8 cellular contexts compared by ENCODE assay signal in genomic region chr2:42089340-42089925, GRCh38. TPM values are rescaled to one million over a fixed set of nuclear protein-coding genes. Genes with fewer than 3 reads are reported as not detected.
DNase-seq lines count a peak whose midpoint lies in the region; ATAC-seq and TF ChIP-seq lines count a peak whose summit lies in the region.

No MANE protein-coding gene starts in this region.

- POLR2A ChIA-PET in CD8-positive, alpha-beta T cell (lab: Charles Lee) = no interaction called here

- H3K4me3 Mint-ChIP-seq in CD8-positive, alpha-beta T cell = no peak overlapping the region
- H3K4me3 Mint-ChIP-seq in stimulated activated naive B cell treated with anti-CD40 and anti-IgM and Interleukin-4, amounts not matched to agents 10 μg/mL and 1 μg/mL and 100 μg/mL, for 72 hours = no peak overlapping the region

- peak in 3 of 7 experiments; percentile 26 to 73 (median 60) for DNase-seq in CD8-positive, alpha-beta T cell
- DNase-seq in SHP77 treated with DMSO at 0.1 percent for 48 hours (lab: John Stamatoyannopoulos, UW) (peak; percentile 25), amniotic epithelial cell (ENCODE audit: low read depth) (peak; percentile 54), islet precursor cell (peak; percentile 87), SJCRH30 (no peak)
- DNase-seq in stimulated activated naive B cell treated with anti-CD40 and anti-IgM and Interleukin-4, amounts not matched to agents 10 μg/mL and 1 μg/mL and 100 μg/mL, for 72 hours = no peak

- no peak overlapping the region for H3K27ac Mint-ChIP-seq in CD8-positive, alpha-beta T cell
- no peak overlapping the region for H3K27ac Mint-ChIP-seq in stimulated activated naive B cell treated with anti-CD40 and anti-IgM and Interleukin-4, amounts not matched to agents 10 μg/mL and 1 μg/mL and 100 μg/mL, for 72 hours

- H3K4me1 ChIP-seq in CD8-positive, alpha-beta T cell (ENCODE audit: insufficient read depth, low read length) = no peaks in the 10 kb centered on the region
- peaks cover 47% of the 10 kb centered on the region for H3K4me1 ChIP-seq in SJCRH30

- CTCF ChIA-PET in CD8-positive, alpha-beta T cell (lab: Charles Lee) = interaction anchor here (1.0 to 15.2 kb wide), 6 partner anchors 98 to 239 kb away, joined by 3 to 366 read pairs (median 3); no protein-coding TSS in a partner anchor

- intact Hi-C loops in CD8-positive, alpha-beta T cell (cut with DNase I, micrococcal nuclease) = no loop called here

- peaks cover 5% of the 10 kb centered on the region for H3K4me1 Mint-ChIP-seq in CD8-positive, alpha-beta T cell (ENCODE audit: low read depth)
- H3K4me1 Mint-ChIP-seq in stimulated activated naive B cell treated with anti-CD40 and anti-IgM and Interleukin-4, amounts not matched to agents 10 μg/mL and 1 μg/mL and 100 μg/mL, for 72 hours = peaks cover 3 to 7% of the 10 kb centered on the region in 2 donors

- no peaks in the 10 kb centered on the region for H3K36me3 Mint-ChIP-seq in CD8-positive, alpha-beta T cell
- H3K36me3 Mint-ChIP-seq in stimulated activated naive B cell treated with anti-CD40 and anti-IgM and Interleukin-4, amounts not matched to agents 10 μg/mL and 1 μg/mL and 100 μg/mL, for 72 hours = no peaks in the 10 kb centered on the region

- no peaks in the 10 kb centered on the region for H3K36me3 ChIP-seq in CD8-positive, alpha-beta T cell (ENCODE audit: insufficient read depth, low read length)
- H3K36me3 ChIP-seq in SJCRH30 = no peaks in the 10 kb centered on the region

- no peaks in the 10 kb centered on the region for H3K9me3 ChIP-seq in CD8-positive, alpha-beta T cell (ENCODE audit: low read length)
- H3K9me3 ChIP-seq in SJCRH30 (replicated peaks) = no peaks in the 10 kb centered on the region

- H3K27ac ChIP-seq in CD8-positive, alpha-beta T cell (ENCODE audit: low read depth, low read length) = no peak overlapping the region
- H3K27ac ChIP-seq in SJCRH30 = no peak overlapping the region

- no peaks in the 10 kb centered on the region for H3K9me3 Mint-ChIP-seq in CD8-positive, alpha-beta T cell
- no peaks in the 10 kb centered on the region for H3K9me3 Mint-ChIP-seq in stimulated activated naive B cell treated with anti-CD40 and anti-IgM and Interleukin-4, amounts not matched to agents 10 μg/mL and 1 μg/mL and 100 μg/mL, for 72 hours

- no peak overlapping the region for H3K4me3 ChIP-seq in CD8-positive, alpha-beta T cell (ENCODE audit: low read depth, low read length)
- no peak overlapping the region for H3K4me3 ChIP-seq in SJCRH30

- H3K27me3 Mint-ChIP-seq in CD8-positive, alpha-beta T cell (ENCODE audit: low read depth) = peaks cover 3% of the 10 kb centered on the region
- peaks cover 16 to 27% of the 10 kb centered on the region in 2 donors for H3K27me3 Mint-ChIP-seq in stimulated activated naive B cell treated with anti-CD40 and anti-IgM and Interleukin-4, amounts not matched to agents 10 μg/mL and 1 μg/mL and 100 μg/mL, for 72 hours

- peak; percentile 67 for TF ChIP-seq CTCF in CD8-positive, alpha-beta T cell (IDR thresholded peaks at IDR 0.05)

- H3K27me3 ChIP-seq in CD8-positive, alpha-beta T cell (ENCODE audit: insufficient read depth, low read length) = no peaks in the 10 kb centered on the region
- no peaks in the 10 kb centered on the region for H3K27me3 ChIP-seq in SJCRH30

- peak; percentile 81 for ATAC-seq in CD8-positive, alpha-beta T cell
- ATAC-seq in GM19463 (IDR thresholded peaks at IDR 0.05; ENCODE audit: unreplicated experiment) = peak; percentile 91
- peak; percentile 64 for ATAC-seq in HG03457 (IDR thresholded peaks at IDR 0.05; ENCODE audit: unreplicated experiment)
- peak; percentile 90 to 91 for ATAC-seq in stimulated activated naive B cell treated with anti-CD40 and anti-IgM and Interleukin-4, amounts not matched to agents 10 μg/mL and 1 μg/mL and 100 μg/mL, for 72 hours (replicated peaks)

RNA-seq across cellular contexts. Expression of gene PKDCC, which starts 41.6 kb away (rescaled TPM):
- not detected for total RNA-seq in CD8-positive, alpha-beta T cell
- total RNA-seq in SJCRH30 (2014; rRNA removed; shearing (Covaris generic)) = 361 and 363 TPM in 2 replicates

Comparison
In these comparisons a context has a peak if more than half of its experiments do, and no peak if none do; other contexts are left out.
1. DNase-seq: peak in SHP77 treated with DMSO at 0.1 percent for 48 hours (single experiment), amniotic epithelial cell (single experiment) and islet precursor cell (single experiment); none in stimulated activated naive B cell treated with anti-CD40 and anti-IgM and Interleukin-4, amounts not matched to agents 10 μg/mL and 1 μg/mL and 100 μg/mL, for 72 hours (single experiment) and SJCRH30 (0 of 2).
2. RNA of gene PKDCC, which starts 41.6 kb away (total RNA-seq): 361 to 363 TPM in SJCRH30; not detected in CD8-positive, alpha-beta T cell; every median in the first group is over 100 times any median in the second.
3. Peak in every context shown above with its lines, with median percentiles within 50 percentile points of each other: ATAC-seq.